Comparison of ENCODE assay signal across 11 cellular contexts in the genomic region with DNA sequence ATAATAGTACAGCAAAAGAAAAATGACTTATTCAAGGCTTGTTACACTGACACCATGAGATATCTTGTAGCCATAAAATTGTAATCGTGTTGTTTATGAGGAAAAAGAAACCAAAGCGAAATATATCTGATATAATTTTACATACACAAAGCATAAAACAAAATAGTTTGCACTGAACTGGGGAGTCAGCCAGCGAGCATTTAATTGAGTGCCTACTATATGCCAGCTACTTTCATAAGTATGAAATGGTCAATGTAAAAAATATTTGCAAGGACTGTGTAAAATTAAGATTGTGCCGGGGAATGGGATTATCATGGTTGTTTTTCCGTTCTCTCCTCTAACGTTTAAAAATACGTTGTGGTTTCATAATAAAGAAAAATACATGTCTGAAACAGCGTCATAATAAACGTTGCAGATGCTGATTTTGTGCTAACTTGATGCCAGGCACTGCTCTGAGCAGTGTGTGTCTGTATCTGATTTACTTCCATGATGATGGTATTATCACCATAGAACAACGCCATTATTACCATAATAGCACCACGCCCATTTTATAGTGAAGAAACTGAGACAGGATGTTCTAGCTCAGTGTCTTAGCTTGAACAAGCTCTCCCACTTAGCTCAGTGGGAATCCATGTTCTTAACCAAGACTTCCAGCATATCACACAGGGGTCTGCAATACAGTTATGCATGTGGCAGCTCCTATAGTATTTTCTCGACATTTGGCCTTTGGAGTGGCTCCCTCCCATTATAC.
DNase-seq lines count a peak whose midpoint lies in the region; ATAC-seq and TF ChIP-seq lines count a peak whose summit lies in the region.
"Had no signal": no experiment of that assay in that cellular context is flagged by ENCODE, and none has a peak within 500 bp of the region (broad histone marks: within the 10 kb centered on the region; RNA-seq: fewer than 3 reads in every experiment).

No MANE protein-coding gene starts in this region.

- DNase-seq in activated naive CD4-positive, alpha-beta T cell treated with anti-CD3 and anti-CD28 coated beads for 36 hours = no peak
- no peak for DNase-seq in activated naive CD4-positive, alpha-beta T cell treated with anti-CD3 and anti-CD28 coated beads, Interleukin-2, amount 10 ng/mL, durations not matched to agents 7 days and 5 days
- DNase-seq in SJSA1 (ENCODE audit: low read depth in 1 of 2, low spot score in 2 of 2) (peak in 1 of 2 experiments; percentile 36), foreskin keratinocyte (no peak), thyroid gland (no peak), T-cell (no peak), Kasumi-1 (lab: John Stamatoyannopoulos, UW) (no peak)
- DNase-seq: dorsolateral prefrontal cortex, NCI-H1092 treated with DMSO at 0.1 percent for 48 hours, testis had no signal

- 93 to 94% methylated on average over 12 of the region's 12 CpGs for WGBS in thyroid gland, 2 donors

- H3K4me3 ChIP-seq in SJSA1 (no peak overlapping the region), thyroid gland (replicated peaks in 1 of 3) (no peak overlapping the region)
- H3K4me3 ChIP-seq: dorsolateral prefrontal cortex, testis had no signal

- ATAC-seq in foreskin keratinocyte (no peak), HG03025 (IDR thresholded peaks at IDR 0.05; ENCODE audit: low FRiP score, unreplicated experiment) (no peak), T-cell (replicated peaks in 1 of 4) (no peak)

- H3K27ac ChIP-seq in SJSA1 (peak overlapping the region; percentile 67), foreskin keratinocyte (peak overlapping the region; percentile 93), thyroid gland (peak overlapping the region; percentile 60 to 92 (median 90))
- H3K27ac ChIP-seq: dorsolateral prefrontal cortex, testis had no signal

- peaks cover 21% of the 10 kb centered on the region for H3K4me1 ChIP-seq in SJSA1 (replicated peaks)
- H3K4me1 ChIP-seq in foreskin keratinocyte = peaks cover 24% of the 10 kb centered on the region
- peaks cover 40 to 51% of the 10 kb centered on the region in 2 donors for H3K4me1 ChIP-seq in thyroid gland
- H3K4me1 ChIP-seq: testis had no signal

- no peaks in the 10 kb centered on the region for H3K36me3 ChIP-seq in SJSA1
- no peaks in the 10 kb centered on the region for H3K36me3 ChIP-seq in thyroid gland

- no peaks in the 10 kb centered on the region for H3K27me3 ChIP-seq in SJSA1 (replicated peaks)
- H3K27me3 ChIP-seq in foreskin keratinocyte = no peaks in the 10 kb centered on the region
- no peaks in the 10 kb centered on the region for H3K27me3 ChIP-seq in thyroid gland
- H3K27me3 ChIP-seq: dorsolateral prefrontal cortex, testis had no signal

- CTCF ChIA-PET in activated naive CD4-positive, alpha-beta T cell treated with anti-CD3 and anti-CD28 coated beads for 36 hours (lab: Charles Lee) = interaction anchor here (0.7 to 1.9 kb wide), 6 partner anchors 10 to 341 kb away, joined by 3 to 6 read pairs (median 4); no protein-coding TSS in a partner anchor
- CTCF ChIA-PET in activated naive CD4-positive, alpha-beta T cell treated with anti-CD3 and anti-CD28 coated beads, Interleukin-2, amount 10 ng/mL, durations not matched to agents 7 days and 5 days (lab: Charles Lee) = interaction anchor here (0.7 to 1.7 kb wide), 4 partner anchors 9 to 346 kb away, joined by 3 to 7 read pairs (median 4); no protein-coding TSS in a partner anchor
- CTCF ChIA-PET in T-cell (lab: Charles Lee) = interaction anchor here (0.6 to 1.5 kb wide), 3 partner anchors 8 to 346 kb away, joined by 3 to 4 read pairs (median 3); no protein-coding TSS in a partner anchor

- intact Hi-C loops in activated naive CD4-positive, alpha-beta T cell treated with anti-CD3 and anti-CD28 coated beads for 36 hours (cut with micrococcal nuclease) = loop anchor here (1.0 kb wide), 2 partner anchors 8 to 23 kb away; no protein-coding TSS in a partner anchor
- intact Hi-C loops in thyroid gland (cut with DNase I) = no loop called here

- H3K27me3 Mint-ChIP-seq in activated naive CD4-positive, alpha-beta T cell treated with anti-CD3 and anti-CD28 coated beads for 36 hours (ENCODE audit: low read depth) = no peaks in the 10 kb centered on the region
- H3K27me3 Mint-ChIP-seq in activated naive CD4-positive, alpha-beta T cell treated with anti-CD3 and anti-CD28 coated beads, Interleukin-2, amount 10 ng/mL, durations not matched to agents 7 days and 5 days = peaks cover 7% of the 10 kb centered on the region
- H3K27me3 Mint-ChIP-seq in T-cell = no peaks in the 10 kb centered on the region

- POLR2A ChIA-PET in T-cell (lab: Charles Lee) = interaction anchor here in 1 of 2 donors (0.6 kb wide), 1 partner anchor 48 kb away, joined by 3 read pairs; no protein-coding TSS in a partner anchor

- H3K9me3 ChIP-seq in SJSA1 (replicated peaks) (no peaks in the 10 kb centered on the region), thyroid gland (no peaks in the 10 kb centered on the region)
- H3K9me3 ChIP-seq: testis had no signal

- peaks cover 31% of the 10 kb centered on the region for H3K4me1 Mint-ChIP-seq in activated naive CD4-positive, alpha-beta T cell treated with anti-CD3 and anti-CD28 coated beads for 36 hours (ENCODE audit: low read depth)
- peaks cover 32% of the 10 kb centered on the region for H3K4me1 Mint-ChIP-seq in activated naive CD4-positive, alpha-beta T cell treated with anti-CD3 and anti-CD28 coated beads, Interleukin-2, amount 10 ng/mL, durations not matched to agents 7 days and 5 days
- peaks cover 21 to 26% (median 22%) of the 10 kb centered on the region in 3 donors for H3K4me1 Mint-ChIP-seq in T-cell

- no peaks in the 10 kb centered on the region for H3K36me3 Mint-ChIP-seq in activated naive CD4-positive, alpha-beta T cell treated with anti-CD3 and anti-CD28 coated beads for 36 hours (ENCODE audit: low read depth)
- H3K36me3 Mint-ChIP-seq in activated naive CD4-positive, alpha-beta T cell treated with anti-CD3 and anti-CD28 coated beads, Interleukin-2, amount 10 ng/mL, durations not matched to agents 7 days and 5 days = no peaks in the 10 kb centered on the region
- H3K36me3 Mint-ChIP-seq in T-cell = no peaks in the 10 kb centered on the region

- H3K4me3 Mint-ChIP-seq in activated naive CD4-positive, alpha-beta T cell treated with anti-CD3 and anti-CD28 coated beads for 36 hours = no peak overlapping the region
- no peak overlapping the region for H3K4me3 Mint-ChIP-seq in activated naive CD4-positive, alpha-beta T cell treated with anti-CD3 and anti-CD28 coated beads, Interleukin-2, amount 10 ng/mL, durations not matched to agents 7 days and 5 days
- no peak overlapping the region for H3K4me3 Mint-ChIP-seq in T-cell

- H3K9me3 Mint-ChIP-seq in activated naive CD4-positive, alpha-beta T cell treated with anti-CD3 and anti-CD28 coated beads for 36 hours = no peaks in the 10 kb centered on the region
- H3K9me3 Mint-ChIP-seq in activated naive CD4-positive, alpha-beta T cell treated with anti-CD3 and anti-CD28 coated beads, Interleukin-2, amount 10 ng/mL, durations not matched to agents 7 days and 5 days = no peaks in the 10 kb centered on the region
- no peaks in the 10 kb centered on the region for H3K9me3 Mint-ChIP-seq in T-cell

- peak overlapping the region; percentile 36 for H3K27ac Mint-ChIP-seq in activated naive CD4-positive, alpha-beta T cell treated with anti-CD3 and anti-CD28 coated beads for 36 hours
- no peak overlapping the region for H3K27ac Mint-ChIP-seq in activated naive CD4-positive, alpha-beta T cell treated with anti-CD3 and anti-CD28 coated beads, Interleukin-2, amount 10 ng/mL, durations not matched to agents 7 days and 5 days
- peak overlapping the region in 1 of 2 donors; percentile 38 for H3K27ac Mint-ChIP-seq in T-cell

- TF ChIP-seq CTCF in foreskin keratinocyte (conservative IDR thresholded peaks at IDR 0.05) (no peak), thyroid gland (IDR thresholded peaks at IDR 0.05) (no peak)

- TF ChIP-seq POLR2A in thyroid gland (IDR thresholded peaks at IDR 0.05) = no peak
